Comparison of ENCODE assay signal across 8 cellular contexts in the genomic region with DNA sequence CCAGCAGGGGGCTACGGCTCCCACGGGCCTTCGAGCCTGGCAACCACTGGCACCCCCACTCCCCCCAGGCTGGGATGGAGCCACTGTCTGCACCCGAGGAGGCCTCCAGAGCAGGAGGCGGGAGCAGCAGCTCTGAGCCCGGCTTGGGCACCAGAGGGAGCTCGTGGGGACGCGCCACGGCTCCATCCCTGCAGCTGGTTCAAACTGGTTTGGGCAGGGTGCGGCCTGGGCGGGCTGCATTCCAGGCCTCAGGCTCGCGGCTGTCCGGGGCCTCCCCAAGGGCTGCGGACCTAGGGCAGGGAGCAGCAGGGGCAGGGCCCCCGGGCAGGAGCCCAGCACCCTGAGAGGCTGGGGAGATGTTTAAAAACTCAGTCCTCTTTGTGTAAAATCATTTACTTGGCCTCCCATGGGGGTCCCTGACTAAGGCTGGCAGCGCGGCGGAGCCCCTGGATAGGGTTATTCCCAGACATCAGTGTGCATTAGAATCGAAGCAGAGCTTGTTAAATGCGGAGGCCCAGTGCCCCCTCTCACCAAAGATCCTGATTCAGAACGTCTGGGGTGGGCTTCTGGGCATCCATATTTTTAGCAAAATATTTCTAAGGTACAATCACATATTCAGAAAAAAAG. TPM values are rescaled to one million over a fixed set of nuclear protein-coding genes. Genes with fewer than 3 reads are reported as not detected.
A peak's percentile ranks its signal among the peaks of the same experiment; 100 is the strongest.
DNase-seq lines count a peak whose midpoint lies in the region; ATAC-seq and TF ChIP-seq lines count a peak whose summit lies in the region.

No MANE protein-coding gene starts in this region.

- no peaks in the 10 kb centered on the region for H3K36me3 ChIP-seq in CD8-positive, alpha-beta T cell (ENCODE audit: insufficient read depth, low read length)
- no peaks in the 10 kb centered on the region for H3K36me3 ChIP-seq in NT2/D1 (ENCODE audit: insufficient read depth, insufficient read length, low read length)
- no peaks in the 10 kb centered on the region for H3K36me3 ChIP-seq in mucosa of rectum (ENCODE audit: control insufficient read depth in 2 of 2, insufficient read depth in 2 of 2, low read length in 2 of 2)

- peaks cover 2% of the 10 kb centered on the region for H3K36me3 Mint-ChIP-seq in CD8-positive, alpha-beta T cell

- POLR2A ChIA-PET in CD8-positive, alpha-beta T cell (lab: Charles Lee) = interaction anchor here (0.6 to 2.1 kb wide), 6 partner anchors 28 to 1523 kb away, joined by 3 to 9 read pairs (median 6); partner anchors contain the start of genes ADNP, DPM1 and MOCS3

- DNase-seq in CD8-positive, alpha-beta T cell = peak; percentile 58 to 89 (median 76)
- DNase-seq in NT2/D1 (ENCODE audit: low read depth, low spot score) = peak; percentile 90
- DNase-seq in activated T-cell treated with anti-CD3 and anti-CD28 coated beads for 1 hour (ENCODE audit: low read depth) = peak; percentile 66
- peak; percentile 92 for DNase-seq in epithelial cell of esophagus (ENCODE audit: low read depth)
- DNase-seq in stimulated activated CD8-positive, alpha-beta memory T cell treated with anti-CD3 and anti-CD28 coated beads, Interleukin-4, amount 100 ng/mL, for 4 hours (ENCODE audit: low read depth in 2 of 2, low spot score in 1 of 2) = peak; percentile 48 to 49

- no peaks in the 10 kb centered on the region for H3K27me3 Mint-ChIP-seq in CD8-positive, alpha-beta T cell (ENCODE audit: low read depth)

- intact Hi-C loops in CD8-positive, alpha-beta T cell (cut with DNase I, micrococcal nuclease) = loop anchor here (1.0 to 10.0 kb wide), 6 partner anchors 42 to 516 kb away; partner anchors contain the start of gene ADNP (in 1 of the 2)

- peak overlapping the region; percentile 35 for H3K4me3 Mint-ChIP-seq in CD8-positive, alpha-beta T cell

- CTCF ChIA-PET in CD8-positive, alpha-beta T cell (lab: Charles Lee) = interaction anchor here (0.5 to 7.9 kb wide), 28 partner anchors 9 to 515 kb away, joined by 3 to 119 read pairs (median 4); partner anchors contain the start of genes ADNP, DPM1 and MOCS3

- TF ChIP-seq CTCF in CD8-positive, alpha-beta T cell (IDR thresholded peaks at IDR 0.05) = peak; percentile 74
- TF ChIP-seq CTCF in epithelial cell of esophagus (IDR thresholded peaks at IDR 0.05; ENCODE audit: insufficient read depth, low read depth, low read length, missing control alignments) = peak; percentile 76

- peak overlapping the region; percentile 54 for H3K27ac ChIP-seq in CD8-positive, alpha-beta T cell (ENCODE audit: low read depth, low read length)
- H3K27ac ChIP-seq in mucosa of rectum (ENCODE audit: low read depth in 2 of 2, low read length in 2 of 2) = peak overlapping the region; percentile 72 to 73

- peak overlapping the region; percentile 78 for H3K27ac Mint-ChIP-seq in CD8-positive, alpha-beta T cell

- H3K9ac ChIP-seq in NT2/D1 (ENCODE audit: insufficient read length, low read depth) = peak overlapping the region; percentile 52
- peak overlapping the region; percentile 59 to 70 for H3K9ac ChIP-seq in mucosa of rectum (ENCODE audit: low read depth in 1 of 2, low read length in 2 of 2)

- H3K9me3 Mint-ChIP-seq in CD8-positive, alpha-beta T cell = no peaks in the 10 kb centered on the region

- H3K27me3 ChIP-seq in CD8-positive, alpha-beta T cell (ENCODE audit: insufficient read depth, low read length) = no peaks in the 10 kb centered on the region
- H3K27me3 ChIP-seq in NT2/D1 (ENCODE audit: insufficient read depth, insufficient read length) (no peaks in the 10 kb centered on the region), mucosa of rectum (ENCODE audit: control insufficient read depth in 2 of 2, insufficient read depth in 2 of 2, low read length in 2 of 2) (no peaks in the 10 kb centered on the region)

- peaks cover 17% of the 10 kb centered on the region for H3K4me1 Mint-ChIP-seq in CD8-positive, alpha-beta T cell (ENCODE audit: low read depth)

- no peak overlapping the region for H3K4me3 ChIP-seq in CD8-positive, alpha-beta T cell (ENCODE audit: low read depth, low read length)
- H3K4me3 ChIP-seq in NT2/D1 (ENCODE audit: insufficient read length, low read depth) = no peak overlapping the region
- no peak overlapping the region for H3K4me3 ChIP-seq in epithelial cell of esophagus (ENCODE audit: low read length)
- peak overlapping the region in 1 of 2 donors; percentile 54 for H3K4me3 ChIP-seq in mucosa of rectum (ENCODE audit: low read length in 2 of 2)

- peak; percentile 54 for ATAC-seq in CD8-positive, alpha-beta T cell
- peak; percentile 69 for ATAC-seq in GM19351 (IDR thresholded peaks at IDR 0.05; ENCODE audit: unreplicated experiment)
- peak; percentile 44 for ATAC-seq in HG03565 (IDR thresholded peaks at IDR 0.05; ENCODE audit: unreplicated experiment)

- peaks cover 20% of the 10 kb centered on the region for H3K4me1 ChIP-seq in CD8-positive, alpha-beta T cell (ENCODE audit: insufficient read depth, low read length)
- no peaks in the 10 kb centered on the region for H3K4me1 ChIP-seq in NT2/D1 (ENCODE audit: insufficient read depth, insufficient read length)
- peaks cover 19 to 20% of the 10 kb centered on the region in 2 donors for H3K4me1 ChIP-seq in mucosa of rectum (ENCODE audit: control insufficient read depth in 2 of 2, insufficient read depth in 2 of 2, low read length in 2 of 2)

- H3K9me3 ChIP-seq in CD8-positive, alpha-beta T cell (ENCODE audit: low read length) = no peaks in the 10 kb centered on the region
- no peaks in the 10 kb centered on the region for H3K9me3 ChIP-seq in NT2/D1 (ENCODE audit: insufficient read depth, low read length)
- H3K9me3 ChIP-seq in mucosa of rectum (ENCODE audit: control insufficient read depth in 2 of 2, low read length in 2 of 2) = no peaks in the 10 kb centered on the region

RNA-seq across cellular contexts. Expression of gene BCAS4, which starts 4.1 kb away (rescaled TPM):
- total RNA-seq in CD8-positive, alpha-beta T cell = 10 to 100 TPM; 29.4 to 32.3 TPM

RNA-seq across cellular contexts. Expression of gene PARD6B, which starts 59.4 kb away (rescaled TPM):
- total RNA-seq in CD8-positive, alpha-beta T cell = 1 to 10 TPM; 5.6 to 6.3 TPM
